1 cellular context compared by ENCODE assay signal in genomic region chr1:26431979-26432695, GRCh38.
TF ChIP-seq lines count a peak whose summit lies in the region.

A gene with protein sequence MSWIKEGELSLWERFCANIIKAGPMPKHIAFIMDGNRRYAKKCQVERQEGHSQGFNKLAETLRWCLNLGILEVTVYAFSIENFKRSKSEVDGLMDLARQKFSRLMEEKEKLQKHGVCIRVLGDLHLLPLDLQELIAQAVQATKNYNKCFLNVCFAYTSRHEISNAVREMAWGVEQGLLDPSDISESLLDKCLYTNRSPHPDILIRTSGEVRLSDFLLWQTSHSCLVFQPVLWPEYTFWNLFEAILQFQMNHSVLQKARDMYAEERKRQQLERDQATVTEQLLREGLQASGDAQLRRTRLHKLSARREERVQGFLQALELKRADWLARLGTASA (plus strand): TSS chr1:26432321. CDS start chr1:26432946, 625 bp downstream.

TF ChIP-seq in K562, 482 proteins besides CTCF, POLR2A, EP300 and RAD21 (continued from another document and continues in another):
- peak; percentile 78 for TF ChIP-seq STAT6 (CRISPR knock-in tag; IDR thresholded peaks at IDR 0.05)
- TF ChIP-seq MIER1 (IDR thresholded peaks at IDR 0.05; ENCODE audit: low read depth), result no peak; the same call in 1 of the 2 replicates
- TF ChIP-seq ZNF586 (CRISPR knock-in tag; conservative IDR thresholded peaks at IDR 0.05), result no peak
- TF ChIP-seq SMARCC2 (IDR thresholded peaks at IDR 0.05; ENCODE audit: low read depth), result no peak
- no peak for TF ChIP-seq ZNF280A (IDR thresholded peaks at IDR 0.05; ENCODE audit: low read depth, partially characterized antibody)
- TF ChIP-seq, protein P1, sequence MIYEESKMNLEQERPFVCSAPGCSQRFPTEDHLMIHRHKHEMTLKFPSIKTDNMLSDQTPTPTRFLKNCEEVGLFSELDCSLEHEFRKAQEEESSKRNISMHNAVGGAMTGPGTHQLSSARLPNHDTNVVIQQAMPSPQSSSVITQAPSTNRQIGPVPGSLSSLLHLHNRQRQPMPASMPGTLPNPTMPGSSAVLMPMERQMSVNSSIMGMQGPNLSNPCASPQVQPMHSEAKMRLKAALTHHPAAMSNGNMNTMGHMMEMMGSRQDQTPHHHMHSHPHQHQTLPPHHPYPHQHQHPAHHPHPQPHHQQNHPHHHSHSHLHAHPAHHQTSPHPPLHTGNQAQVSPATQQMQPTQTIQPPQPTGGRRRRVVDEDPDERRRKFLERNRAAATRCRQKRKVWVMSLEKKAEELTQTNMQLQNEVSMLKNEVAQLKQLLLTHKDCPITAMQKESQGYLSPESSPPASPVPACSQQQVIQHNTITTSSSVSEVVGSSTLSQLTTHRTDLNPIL (CRISPR knock-in tag; IDR thresholded peaks at IDR 0.05), result no peak
- TF ChIP-seq ILK (tag; IDR thresholded peaks at IDR 0.05; ENCODE audit: borderline replicate concordance, low read depth), result no peak
- TF ChIP-seq, protein P2, sequence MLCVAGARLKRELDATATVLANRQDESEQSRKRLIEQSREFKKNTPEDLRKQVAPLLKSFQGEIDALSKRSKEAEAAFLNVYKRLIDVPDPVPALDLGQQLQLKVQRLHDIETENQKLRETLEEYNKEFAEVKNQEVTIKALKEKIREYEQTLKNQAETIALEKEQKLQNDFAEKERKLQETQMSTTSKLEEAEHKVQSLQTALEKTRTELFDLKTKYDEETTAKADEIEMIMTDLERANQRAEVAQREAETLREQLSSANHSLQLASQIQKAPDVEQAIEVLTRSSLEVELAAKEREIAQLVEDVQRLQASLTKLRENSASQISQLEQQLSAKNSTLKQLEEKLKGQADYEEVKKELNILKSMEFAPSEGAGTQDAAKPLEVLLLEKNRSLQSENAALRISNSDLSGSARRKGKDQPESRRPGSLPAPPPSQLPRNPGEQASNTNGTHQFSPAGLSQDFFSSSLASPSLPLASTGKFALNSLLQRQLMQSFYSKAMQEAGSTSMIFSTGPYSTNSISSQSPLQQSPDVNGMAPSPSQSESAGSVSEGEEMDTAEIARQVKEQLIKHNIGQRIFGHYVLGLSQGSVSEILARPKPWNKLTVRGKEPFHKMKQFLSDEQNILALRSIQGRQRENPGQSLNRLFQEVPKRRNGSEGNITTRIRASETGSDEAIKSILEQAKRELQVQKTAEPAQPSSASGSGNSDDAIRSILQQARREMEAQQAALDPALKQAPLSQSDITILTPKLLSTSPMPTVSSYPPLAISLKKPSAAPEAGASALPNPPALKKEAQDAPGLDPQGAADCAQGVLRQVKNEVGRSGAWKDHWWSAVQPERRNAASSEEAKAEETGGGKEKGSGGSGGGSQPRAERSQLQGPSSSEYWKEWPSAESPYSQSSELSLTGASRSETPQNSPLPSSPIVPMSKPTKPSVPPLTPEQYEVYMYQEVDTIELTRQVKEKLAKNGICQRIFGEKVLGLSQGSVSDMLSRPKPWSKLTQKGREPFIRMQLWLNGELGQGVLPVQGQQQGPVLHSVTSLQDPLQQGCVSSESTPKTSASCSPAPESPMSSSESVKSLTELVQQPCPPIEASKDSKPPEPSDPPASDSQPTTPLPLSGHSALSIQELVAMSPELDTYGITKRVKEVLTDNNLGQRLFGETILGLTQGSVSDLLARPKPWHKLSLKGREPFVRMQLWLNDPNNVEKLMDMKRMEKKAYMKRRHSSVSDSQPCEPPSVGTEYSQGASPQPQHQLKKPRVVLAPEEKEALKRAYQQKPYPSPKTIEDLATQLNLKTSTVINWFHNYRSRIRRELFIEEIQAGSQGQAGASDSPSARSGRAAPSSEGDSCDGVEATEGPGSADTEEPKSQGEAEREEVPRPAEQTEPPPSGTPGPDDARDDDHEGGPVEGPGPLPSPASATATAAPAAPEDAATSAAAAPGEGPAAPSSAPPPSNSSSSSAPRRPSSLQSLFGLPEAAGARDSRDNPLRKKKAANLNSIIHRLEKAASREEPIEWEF (CRISPR knock-in tag; IDR thresholded peaks at IDR 0.05), result no peak
- no peak for TF ChIP-seq ZNF121 (CRISPR knock-in tag; conservative IDR thresholded peaks at IDR 0.05)
- peak; percentile 31; the same call in 1 of the 2 replicates for TF ChIP-seq CBFA2T3 (IDR thresholded peaks at IDR 0.05)
- TF ChIP-seq DNMT1 (IDR thresholded peaks at IDR 0.05), result peak; percentile 81; the same call in 1 of the 2 replicates
- no peak for TF ChIP-seq CBX2 (IDR thresholded peaks at IDR 0.05; ENCODE audit: insufficient read depth, low read length, poor library complexity, severe bottlenecking)
- TF ChIP-seq, protein P3, sequence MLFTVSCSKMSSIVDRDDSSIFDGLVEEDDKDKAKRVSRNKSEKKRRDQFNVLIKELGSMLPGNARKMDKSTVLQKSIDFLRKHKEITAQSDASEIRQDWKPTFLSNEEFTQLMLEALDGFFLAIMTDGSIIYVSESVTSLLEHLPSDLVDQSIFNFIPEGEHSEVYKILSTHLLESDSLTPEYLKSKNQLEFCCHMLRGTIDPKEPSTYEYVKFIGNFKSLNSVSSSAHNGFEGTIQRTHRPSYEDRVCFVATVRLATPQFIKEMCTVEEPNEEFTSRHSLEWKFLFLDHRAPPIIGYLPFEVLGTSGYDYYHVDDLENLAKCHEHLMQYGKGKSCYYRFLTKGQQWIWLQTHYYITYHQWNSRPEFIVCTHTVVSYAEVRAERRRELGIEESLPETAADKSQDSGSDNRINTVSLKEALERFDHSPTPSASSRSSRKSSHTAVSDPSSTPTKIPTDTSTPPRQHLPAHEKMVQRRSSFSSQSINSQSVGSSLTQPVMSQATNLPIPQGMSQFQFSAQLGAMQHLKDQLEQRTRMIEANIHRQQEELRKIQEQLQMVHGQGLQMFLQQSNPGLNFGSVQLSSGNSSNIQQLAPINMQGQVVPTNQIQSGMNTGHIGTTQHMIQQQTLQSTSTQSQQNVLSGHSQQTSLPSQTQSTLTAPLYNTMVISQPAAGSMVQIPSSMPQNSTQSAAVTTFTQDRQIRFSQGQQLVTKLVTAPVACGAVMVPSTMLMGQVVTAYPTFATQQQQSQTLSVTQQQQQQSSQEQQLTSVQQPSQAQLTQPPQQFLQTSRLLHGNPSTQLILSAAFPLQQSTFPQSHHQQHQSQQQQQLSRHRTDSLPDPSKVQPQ (CRISPR knock-in tag; IDR thresholded peaks at IDR 0.05; ENCODE audit: borderline replicate concordance), result no peak
- no peak for TF ChIP-seq ZNF217 (CRISPR knock-in tag; IDR thresholded peaks at IDR 0.05)
- TF ChIP-seq PTTG1 (tag; IDR thresholded peaks at IDR 0.05; ENCODE audit: low read depth), result no peak
- no peak for TF ChIP-seq TCF15 (CRISPR knock-in tag; IDR thresholded peaks at IDR 0.05)
- peak; percentile 67; the same call in 1 of the 2 replicates for TF ChIP-seq ZC3H8 (IDR thresholded peaks at IDR 0.05)
- peak; percentile 56 for TF ChIP-seq NFIC (IDR thresholded peaks at IDR 0.05)
- TF ChIP-seq DMBX1 (CRISPR knock-in tag; IDR thresholded peaks at IDR 0.05; ENCODE audit: borderline replicate concordance), result peak; percentile 67; the same call in 1 of the 2 replicates
- peak; percentile 45; the same call in 1 of the 2 replicates for TF ChIP-seq CC2D1A (IDR thresholded peaks at IDR 0.05)
- no peak for TF ChIP-seq ZNF561 (CRISPR knock-in tag; conservative IDR thresholded peaks at IDR 0.05)
- TF ChIP-seq ZNF408 (CRISPR knock-in tag; IDR thresholded peaks at IDR 0.05; ENCODE audit: low read depth), result no peak
- peak; percentile 99 for TF ChIP-seq C11orf30 (IDR thresholded peaks at IDR 0.05; ENCODE audit: low read depth)
- no peak for TF ChIP-seq GABPB2 (CRISPR knock-in tag; conservative IDR thresholded peaks at IDR 0.05)
- no peak for TF ChIP-seq GTF2B (IDR thresholded peaks at IDR 0.05; ENCODE audit: extremely low read depth, insufficient read length)
- TF ChIP-seq ZEB2 (IDR thresholded peaks at IDR 0.05), result peak; percentile 67; the same call in 1 of the 2 replicates
- TF ChIP-seq NBN (IDR thresholded peaks at IDR 0.05; ENCODE audit: low read depth), result peak; percentile 97
